Comparison of ENCODE assay signal across 13 cellular contexts in genomic region chr3:139299261-139300132, GRCh38. TPM values are rescaled to one million over a fixed set of nuclear protein-coding genes. Genes with fewer than 3 reads are reported as not detected.
DNase-seq lines count a peak whose midpoint lies in the region; ATAC-seq and TF ChIP-seq lines count a peak whose summit lies in the region.
"Had no signal": no experiment of that assay in that cellular context is flagged by ENCODE, and none has a peak within 500 bp of the region (broad histone marks: within the 10 kb centered on the region; RNA-seq: fewer than 3 reads in every experiment).

No MANE protein-coding gene starts in this region.

- intact Hi-C loops in PC-9 (cut with micrococcal nuclease; ENCODE audit: unreplicated experiment): no loop called here

- CTCF ChIA-PET in PC-9 (lab: Charles Lee): interaction anchor here (1.1 to 2.0 kb wide), 2 partner anchors 18 to 188 kb away, joined by 5 to 8 read pairs; no protein-coding TSS in a partner anchor

- H3K79me2 ChIP-seq in GM23338 (replicated peaks; ENCODE audit: insufficient read depth) (no peaks in the 10 kb centered on the region), PC-9 (ENCODE audit: low read depth) (no peaks in the 10 kb centered on the region), osteoblast (ENCODE audit: insufficient read depth, low read length) (no peaks in the 10 kb centered on the region)

- H3K4me1 ChIP-seq in GM23338 (ENCODE audit: insufficient read depth) (peaks cover 7% of the 10 kb centered on the region), PC-9 (replicated peaks; ENCODE audit: insufficient read depth) (peaks cover 52% of the 10 kb centered on the region), osteoblast (ENCODE audit: insufficient read depth, low read length) (peaks cover 52% of the 10 kb centered on the region)

- no peaks in the 10 kb centered on the region for H3K36me3 Mint-ChIP-seq in GM23338 (ENCODE audit: low read depth)
- no peaks in the 10 kb centered on the region for H3K36me3 Mint-ChIP-seq in chondrocyte (ENCODE audit: low read depth)
- H3K36me3 Mint-ChIP-seq: natural killer cell treated with Interleukin-12 subunit alpha and Interleukin-12 subunit beta and Interleukin-15 and Interleukin-18, amount 100 ng/mL, for 72 hours had no signal

- H3K9me3 Mint-ChIP-seq in GM23338 (no peaks in the 10 kb centered on the region; the same call in 2 of the 3 replicates), chondrocyte (ENCODE audit: low read depth) (no peaks in the 10 kb centered on the region)
- H3K9me3 Mint-ChIP-seq: natural killer cell treated with Interleukin-12 subunit alpha and Interleukin-12 subunit beta and Interleukin-15 and Interleukin-18, amount 100 ng/mL, for 72 hours had no signal

- H3K4me2 ChIP-seq in GM23338: no peak overlapping the region
- H3K4me2 ChIP-seq in PC-9: peak overlapping the region; percentile 54
- H3K4me2 ChIP-seq in osteoblast (ENCODE audit: insufficient read depth, low read length): peak overlapping the region; percentile 33

- peak in 1 of 2 experiments; percentile 27; a peak in 1 of 4 replicates for TF ChIP-seq CTCF in GM23338 (conservative IDR thresholded peaks at IDR 0.05; ENCODE audit: low read depth in 2 of 2)
- TF ChIP-seq CTCF in PC-9 (conservative IDR thresholded peaks at IDR 0.05): no peak
- TF ChIP-seq CTCF in chondrocyte (IDR thresholded peaks at IDR 0.05): no peak
- no peak for TF ChIP-seq CTCF in osteoblast (IDR thresholded peaks at IDR 0.05; ENCODE audit: extremely low read depth, low read depth, low read length)

- H2AFZ ChIP-seq in GM23338 (peak overlapping the region; percentile 32; the same call in 1 of the 2 replicates), PC-9 (peak overlapping the region; percentile 48), osteoblast (ENCODE audit: low read length) (peak overlapping the region; percentile 48)

- TSS peak; percentile 73 for BruUV-seq in PC-9 (replicated peaks; lab: Mats Ljungman, UMichigan)

- ATAC-seq in GM23338: peak; percentile 63
- no peak for ATAC-seq in GM18867 (IDR thresholded peaks at IDR 0.05; ENCODE audit: unreplicated experiment)
- ATAC-seq: natural killer cell treated with Interleukin-12 subunit alpha and Interleukin-12 subunit beta and Interleukin-15 and Interleukin-18, amount 100 ng/mL, for 72 hours; stimulated activated naive CD8-positive, alpha-beta T cell treated with anti-CD3 and anti-CD28 coated beads, Interleukin-15, Interleukin-2, amounts not matched to agents 100 U/mL and 50 U/mL, for 24 hours had no signal

- H4K20me1 ChIP-seq in GM23338 (replicated peaks; ENCODE audit: insufficient read depth) (no peaks in the 10 kb centered on the region), PC-9 (ENCODE audit: insufficient read depth) (no peaks in the 10 kb centered on the region), osteoblast (ENCODE audit: insufficient read depth, low read length) (no peaks in the 10 kb centered on the region)

- H3K27me3 Mint-ChIP-seq in GM23338 (ENCODE audit: insufficient read depth, low read depth, poor library complexity): peaks cover 6% of the 10 kb centered on the region
- H3K27me3 Mint-ChIP-seq in chondrocyte (ENCODE audit: low read depth): no peaks in the 10 kb centered on the region

- POLR2A ChIA-PET in PC-9 (lab: Charles Lee; ENCODE audit: unreplicated experiment): interaction anchor here (0.7 to 0.9 kb wide), 2 partner anchors 18 to 90 kb away, joined by 4 to 8 read pairs; partner anchors contain the start of gene COPB2

- H3K4me3 Mint-ChIP-seq in GM23338 (no peak overlapping the region), chondrocyte (ENCODE audit: unreplicated experiment) (no peak overlapping the region)
- H3K4me3 Mint-ChIP-seq: natural killer cell treated with Interleukin-12 subunit alpha and Interleukin-12 subunit beta and Interleukin-15 and Interleukin-18, amount 100 ng/mL, for 72 hours had no signal

- no peaks in the 10 kb centered on the region for H3K36me3 ChIP-seq in GM23338 (ENCODE audit: insufficient read depth)
- H3K36me3 ChIP-seq in PC-9 (ENCODE audit: low read depth): no peaks in the 10 kb centered on the region
- H3K36me3 ChIP-seq in osteoblast (ENCODE audit: insufficient read depth, low read length): no peaks in the 10 kb centered on the region

- no peaks in the 10 kb centered on the region for H3K9me3 ChIP-seq in PC-9 (ENCODE audit: insufficient read depth, low read depth)
- H3K9me3 ChIP-seq in osteoblast (ENCODE audit: low read depth, low read length): no peaks in the 10 kb centered on the region

- no peaks in the 10 kb centered on the region for H3K27me3 ChIP-seq in GM23338 (ENCODE audit: insufficient read depth)
- no peaks in the 10 kb centered on the region for H3K27me3 ChIP-seq in PC-9 (ENCODE audit: insufficient read depth, low read depth)
- H3K27me3 ChIP-seq in osteoblast (ENCODE audit: insufficient read depth, low read length): no peaks in the 10 kb centered on the region

- H3F3A ChIP-seq in GM23338 (replicated peaks; ENCODE audit: low read depth) (no peaks in the 10 kb centered on the region), PC-9 (ENCODE audit: insufficient read depth, low read depth) (peaks cover 31% of the 10 kb centered on the region)

- H3K4me3 ChIP-seq in GM23338 (no peak overlapping the region), PC-9 (no peak overlapping the region), osteoblast (ENCODE audit: insufficient read depth, low read length) (no peak overlapping the region)

- peaks cover 9% of the 10 kb centered on the region for H3K4me1 Mint-ChIP-seq in GM23338
- peaks cover 39% of the 10 kb centered on the region for H3K4me1 Mint-ChIP-seq in chondrocyte (ENCODE audit: low read depth)

- H3K27ac Mint-ChIP-seq in GM23338 (no peak overlapping the region), chondrocyte (ENCODE audit: unreplicated experiment) (peak overlapping the region; percentile 45)
- H3K27ac Mint-ChIP-seq: natural killer cell treated with Interleukin-12 subunit alpha and Interleukin-12 subunit beta and Interleukin-15 and Interleukin-18, amount 100 ng/mL, for 72 hours had no signal

- H3K27ac ChIP-seq in GM23338 (ENCODE audit: low read depth) (no peak overlapping the region), PC-9 (peak overlapping the region; percentile 73), osteoblast (ENCODE audit: low read depth, low read length) (peak overlapping the region; percentile 99)

- H3K9me2 ChIP-seq in GM23338 (ENCODE audit: insufficient read depth): no peaks in the 10 kb centered on the region
- no peaks in the 10 kb centered on the region for H3K9me2 ChIP-seq in PC-9 (ENCODE audit: insufficient read depth)

- peak; percentile 28 for DNase-seq in GM23338 (ENCODE audit: low spot score)
- DNase-seq in PC-9: peak; percentile 84 to 85
- DNase-seq in chondrocyte (ENCODE audit: low spot score): no peak
- DNase-seq in osteoblast (ENCODE audit: insufficient read length, low spot score, missing footprints): peak; percentile 91
- DNase-seq in midbrain (lab: John Stamatoyannopoulos, UW): no peak
- DNase-seq in SKM-1 treated with dmso at 0.1 percent for 144 hours (lab: John Stamatoyannopoulos, UW; ENCODE audit: unreplicated experiment): no peak
- no peak for DNase-seq in cerebellum (ENCODE audit: low spot score)
- DNase-seq: activated effector memory CD4-positive, alpha-beta T cell treated with Interleukin-2 at 50 U/mL for 16 hours; NCI-H1092; stimulated activated CD4-positive, alpha-beta T cell treated with anti-CD3 and anti-CD28 coated beads, Interleukin-15, amount 100 ng/mL, for 24 hours; stimulated activated naive CD8-positive, alpha-beta T cell treated with anti-CD3 and anti-CD28 coated beads, Interleukin-15, Interleukin-2, amounts not matched to agents 100 U/mL and 50 U/mL, for 24 hours had no signal

TF ChIP-seq in GM23338, 12 proteins besides CTCF, POLR2A, EP300 and RAD21 (continues in another document):
- TF ChIP-seq ZNF331 (CRISPR knock-in tag; IDR thresholded peaks at IDR 0.05; ENCODE audit: low read depth) (no peak), POLR2AphosphoS5 (IDR thresholded peaks at IDR 0.05; ENCODE audit: low read depth) (no peak), JUNB (IDR thresholded peaks at IDR 0.05; ENCODE audit: unreplicated experiment) (no peak), EZH2 (IDR thresholded peaks at IDR 0.05; ENCODE audit: low read depth, unreplicated experiment) (no peak), STAT1 (IDR thresholded peaks at IDR 0.05; ENCODE audit: unreplicated experiment) (no peak), ETS1 (IDR thresholded peaks at IDR 0.05) (no peak), NANOG (IDR thresholded peaks at IDR 0.05; ENCODE audit: borderline replicate concordance) (no peak), EZH2phosphoT487 (IDR thresholded peaks at IDR 0.05; ENCODE audit: unreplicated experiment) (no peak), ZNF114 (CRISPR knock-in tag; IDR thresholded peaks at IDR 0.05) (no peak), CREB1 (CRISPR knock-in tag; IDR thresholded peaks at IDR 0.05; ENCODE audit: low read depth) (no peak)

RNA-seq across cellular contexts. Expression of gene MRPS22, which starts 44.3 kb away (rescaled TPM):
- total RNA-seq in GM23338 (2014; rRNA removed; shearing (Covaris generic)): 49.5 and 65.6 TPM in 2 replicates
- 48.9 and 58.4 TPM in 2 replicates for polyA plus RNA-seq in GM23338 (2016; fragmentation: Nextera tagmentation; extraction: Ambion mirVana)
- 64.8 and 68.0 TPM in 2 replicates for total RNA-seq in PC-9 (2021)
- total RNA-seq in chondrocyte: 29.5 to 31.2 TPM (median 31.1 TPM) in 3 replicates
- 65.1 and 68.1 TPM in 2 replicates for total RNA-seq in osteoblast
- 48.0 TPM for total RNA-seq in cerebellum

Comparison
In these comparisons a context has a peak if more than half of its experiments do, and no peak if none do; other contexts are left out.
1. DNase-seq: peak in GM23338 (single experiment), PC-9 (2 of 2) and osteoblast (single experiment); none in chondrocyte (single experiment), midbrain (single experiment), SKM-1 treated with dmso at 0.1 percent for 144 hours (single experiment) and cerebellum (single experiment).
2. Peak in every context shown above with its lines, with median percentiles within 50 percentile points of each other: H2AFZ ChIP-seq.